In genomic region chr15:23564798-23565394, GRCh38 we compare ENCODE assay signal across 9 cellular contexts. TPM values are rescaled to one million over a fixed set of nuclear protein-coding genes. Genes with fewer than 3 reads are reported as not detected.
DNase-seq lines count a peak whose midpoint lies in the region; ATAC-seq and TF ChIP-seq lines count a peak whose summit lies in the region.
"Had no signal": no experiment of that assay in that cellular context is flagged by ENCODE, and none has a peak within 500 bp of the region (broad histone marks: within the 10 kb centered on the region; RNA-seq: fewer than 3 reads in every experiment).

No MANE protein-coding gene starts in this region.

- no peak for DNase-seq in stimulated activated naive CD8-positive, alpha-beta T cell treated with anti-CD3 and anti-CD28 coated beads, Interleukin-15, Interleukin-2, amounts not matched to agents 100 U/mL and 50 U/mL, for 24 hours
- peak; percentile 26 to 37 for DNase-seq in SHP77 (lab: John Stamatoyannopoulos, UW)
- DNase-seq in glutamatergic neuron = no peak
- no peak for DNase-seq in SIG-M5 treated with dmso at 0.1 percent for 504 hours (lab: John Stamatoyannopoulos, UW; ENCODE audit: unreplicated experiment)
- DNase-seq in effector CD8-positive, alpha-beta T cell (lab: John Stamatoyannopoulos, UW) = no peak
- DNase-seq: H7 had no signal

- no peak for ATAC-seq in stimulated activated naive CD8-positive, alpha-beta T cell treated with anti-CD3 and anti-CD28 coated beads, Interleukin-15, Interleukin-2, amounts not matched to agents 100 U/mL and 50 U/mL, for 24 hours
- ATAC-seq in GM21576 (IDR thresholded peaks at IDR 0.05; ENCODE audit: unreplicated experiment) = no peak
- no peak for ATAC-seq in GM21723 (IDR thresholded peaks at IDR 0.05; ENCODE audit: unreplicated experiment)

- peak overlapping the region; percentile 61 for H3K27ac Mint-ChIP-seq in stimulated activated naive CD8-positive, alpha-beta T cell treated with anti-CD3 and anti-CD28 coated beads, Interleukin-15, Interleukin-2, amounts not matched to agents 100 ng/mL and 50 ng/mL, for 24 hours
- H3K27ac Mint-ChIP-seq in glutamatergic neuron (ENCODE audit: unreplicated experiment) = peak overlapping the region; percentile 89

- peak overlapping the region; percentile 52 for H3K4me3 Mint-ChIP-seq in stimulated activated naive CD8-positive, alpha-beta T cell treated with anti-CD3 and anti-CD28 coated beads, Interleukin-15, Interleukin-2, amounts not matched to agents 100 ng/mL and 50 ng/mL, for 24 hours
- H3K4me3 Mint-ChIP-seq in glutamatergic neuron (ENCODE audit: unreplicated experiment) = peak overlapping the region; percentile 46

- no peaks in the 10 kb centered on the region for H3K36me3 Mint-ChIP-seq in stimulated activated naive CD8-positive, alpha-beta T cell treated with anti-CD3 and anti-CD28 coated beads, Interleukin-15, Interleukin-2, amounts not matched to agents 100 ng/mL and 50 ng/mL, for 24 hours (ENCODE audit: low read depth)
- peaks cover 10% of the 10 kb centered on the region for H3K36me3 Mint-ChIP-seq in glutamatergic neuron (ENCODE audit: unreplicated experiment)

- H3K9me3 Mint-ChIP-seq in stimulated activated naive CD8-positive, alpha-beta T cell treated with anti-CD3 and anti-CD28 coated beads, Interleukin-15, Interleukin-2, amounts not matched to agents 100 ng/mL and 50 ng/mL, for 24 hours = peaks cover 9% of the 10 kb centered on the region
- peaks cover 10% of the 10 kb centered on the region for H3K9me3 Mint-ChIP-seq in glutamatergic neuron (ENCODE audit: unreplicated experiment)

- TF ChIP-seq CTCF in glutamatergic neuron (IDR thresholded peaks at IDR 0.05; ENCODE audit: partially characterized antibody, unreplicated experiment) = no peak

- peaks cover 6% of the 10 kb centered on the region for H3K27me3 Mint-ChIP-seq in stimulated activated naive CD8-positive, alpha-beta T cell treated with anti-CD3 and anti-CD28 coated beads, Interleukin-15, Interleukin-2, amounts not matched to agents 100 ng/mL and 50 ng/mL, for 24 hours
- peaks cover 4% of the 10 kb centered on the region for H3K27me3 Mint-ChIP-seq in glutamatergic neuron (ENCODE audit: unreplicated experiment)

- no peaks in the 10 kb centered on the region for H3K4me1 Mint-ChIP-seq in stimulated activated naive CD8-positive, alpha-beta T cell treated with anti-CD3 and anti-CD28 coated beads, Interleukin-15, Interleukin-2, amounts not matched to agents 100 ng/mL and 50 ng/mL, for 24 hours (ENCODE audit: low read depth)
- peaks cover 43% of the 10 kb centered on the region for H3K4me1 Mint-ChIP-seq in glutamatergic neuron (ENCODE audit: low read depth, unreplicated experiment)

RNA-seq across cellular contexts. Expression of gene MKRN3, which starts 0.6 kb away (rescaled TPM):
- total RNA-seq in glutamatergic neuron (ENCODE audit: unreplicated experiment) = 1.4 TPM
- total RNA-seq: H7 had no signal

Comparison
In these comparisons a context has a peak if more than half of its experiments do, and no peak if none do; other contexts are left out.
1. DNase-seq: peak in SHP77 (2 of 2); none in stimulated activated naive CD8-positive, alpha-beta T cell treated with anti-CD3 and anti-CD28 coated beads, Interleukin-15, Interleukin-2, amounts not matched to agents 100 U/mL and 50 U/mL, for 24 hours (single experiment), glutamatergic neuron (single experiment), SIG-M5 treated with dmso at 0.1 percent for 504 hours (single experiment) and effector CD8-positive, alpha-beta T cell (single experiment).